ENCODE assay signal across 6 cellular contexts in genomic region chr14:94079891-94080605, GRCh38. TPM values are rescaled to one million over a fixed set of nuclear protein-coding genes. Genes with fewer than 3 reads are reported as not detected.
A peak's percentile ranks its signal among the peaks of the same experiment; 100 is the strongest.
DNase-seq lines count a peak whose midpoint lies in the region; ATAC-seq, FAIRE-seq and TF ChIP-seq lines count a peak whose summit lies in the region.

No MANE protein-coding gene starts in this region.

- peak overlapping the region; percentile 99 for H3K27ac Mint-ChIP-seq in chondrocyte (ENCODE audit: unreplicated experiment)

- peak overlapping the region; percentile 82 to 93 (median 84) for H3K27ac ChIP-seq in pancreas

- H3K4me1 Mint-ChIP-seq in chondrocyte (ENCODE audit: low read depth): peaks cover 51% of the 10 kb centered on the region

- WGBS in pancreas, 2 donors: 3% methylated on average over 13 of the region's 13 CpGs

- H3K27me3 Mint-ChIP-seq in chondrocyte (ENCODE audit: low read depth): no peaks in the 10 kb centered on the region

- peaks cover 0 to 6% (median 0%) of the 10 kb centered on the region in 3 donors for H3K36me3 ChIP-seq in pancreas

- intact Hi-C loops in pancreas (cut with DNase I): no loop called here
- intact Hi-C loops in left colon (cut with DNase I, micrococcal nuclease): no loop called here

- no peaks in the 10 kb centered on the region for H3K27me3 ChIP-seq in pancreas

- H3K9me3 Mint-ChIP-seq in chondrocyte (ENCODE audit: low read depth): peaks cover 7% of the 10 kb centered on the region

- TF ChIP-seq CTCF in chondrocyte (IDR thresholded peaks at IDR 0.05) (no peak), pancreas (IDR thresholded peaks at IDR 0.05) (no peak)

- H3K9me3 ChIP-seq in pancreas: no peaks in the 10 kb centered on the region

- peak; percentile 15 for DNase-seq in NAMALWA (ENCODE audit: low spot score)
- no peak for DNase-seq in chondrocyte (ENCODE audit: low spot score)
- DNase-seq in pancreas: no peak
- DNase-seq in left colon: no peak
- DNase-seq in GOT3 (lab: John Stamatoyannopoulos, UW): no peak

- H3K4me3 ChIP-seq in pancreas: peak overlapping the region; percentile 73 to 99 (median 96)

- H3K36me3 Mint-ChIP-seq in chondrocyte (ENCODE audit: low read depth): peaks cover 18% of the 10 kb centered on the region

- FAIRE-seq in pancreas (lab: Jason Lieb, UNC): no peak

- H3K4me3 Mint-ChIP-seq in chondrocyte (ENCODE audit: unreplicated experiment): peak overlapping the region; percentile 100

- H3K4me1 ChIP-seq in pancreas: peaks cover 0 to 30% (median 29%) of the 10 kb centered on the region in 3 donors

- ATAC-seq in pancreas (peak in 2 of 4 donors; percentile 2 to 4), left colon (no peak), GM21619 (IDR thresholded peaks at IDR 0.05; ENCODE audit: unreplicated experiment) (no peak)

RNA-seq across cellular contexts. Expression of gene DDX24, which starts 1.0 kb away (rescaled TPM):
- total RNA-seq in chondrocyte: 136 to 151 TPM (median 149 TPM) in 3 replicates
- total RNA-seq in pancreas: 10 to 100 TPM; 55.9 to 86.4 (median 68.0) TPM
- 100 to 1,000 TPM in 1 of 2 donors, 10 to 100 TPM in 1; 60.7 to 111 TPM for polyA plus RNA-seq in pancreas
- 100 to 1,000 TPM; 102 to 106 TPM for total RNA-seq in left colon

RNA-seq across cellular contexts. Expression of gene IFI27L1, which starts 1.1 kb away (rescaled TPM):
- total RNA-seq in chondrocyte (33.0 to 35.0 TPM (median 33.6 TPM) in 3 replicates), pancreas (1 to 10 TPM; 3.8 to 8.7 (median 6.8) TPM), left colon (10 to 100 TPM; 33.9 to 40.5 TPM)
- 10 to 100 TPM; 14.1 to 14.3 TPM for polyA plus RNA-seq in pancreas

RNA-seq across cellular contexts. Expression of gene IFI27, which starts 30.5 kb away (rescaled TPM):
- total RNA-seq in chondrocyte (1.5 to 3.3 TPM (median 1.5 TPM) in 3 replicates), pancreas (10 to 100 TPM in 4 of 6 donors, 1 to 10 TPM in 2; 8.1 to 21.4 (median 12.1) TPM), left colon (1,000 to 10,000 TPM in 1 of 2 donors, 100 to 1,000 TPM in 1; 498 to 1,280 TPM)
- 10 to 100 TPM; 61.4 to 78.9 TPM for polyA plus RNA-seq in pancreas

RNA-seq across cellular contexts. Expression of gene IFI27L2, which starts 49.4 kb away (rescaled TPM):
- 36.0 to 71.8 TPM (median 66.8 TPM) in 3 replicates for total RNA-seq in chondrocyte
- 10 to 100 TPM in 3 of 6 donors, 1 to 10 TPM in 3; 5.4 to 20.2 (median 10.0) TPM for total RNA-seq in pancreas
- 10 to 100 TPM; 38.7 to 90.7 TPM for polyA plus RNA-seq in pancreas
- total RNA-seq in left colon: 10 to 100 TPM; 32.3 to 39.3 TPM

RNA-seq across cellular contexts. Expression of gene OTUB2, which starts 53.9 kb away (rescaled TPM):
- total RNA-seq in chondrocyte (0.99 to 2.1 TPM (median 1.9 TPM) in 3 replicates), pancreas (1 to 10 TPM in 2 of 6 donors, under 1 TPM in 4; 0.51 to 1.3 (median 0.87) TPM), left colon (1 to 10 TPM; 2.0 to 4.7 TPM)
- polyA plus RNA-seq in pancreas: under 1 TPM; 0.30 to 0.31 TPM

Comparison
In these comparisons a context has a peak if more than half of its experiments do, and no peak if none do; other contexts are left out.
1. RNA of gene IFI27, which starts 30.5 kb away (total RNA-seq): 498 to 1,280 TPM in left colon; 8.1 to 21.4 TPM in pancreas and 1.5 to 3.3 TPM in chondrocyte; every median in the first group is over 10 times any median in the second.